Comparison of ENCODE assay signal across 1 cellular context in the genomic region with DNA sequence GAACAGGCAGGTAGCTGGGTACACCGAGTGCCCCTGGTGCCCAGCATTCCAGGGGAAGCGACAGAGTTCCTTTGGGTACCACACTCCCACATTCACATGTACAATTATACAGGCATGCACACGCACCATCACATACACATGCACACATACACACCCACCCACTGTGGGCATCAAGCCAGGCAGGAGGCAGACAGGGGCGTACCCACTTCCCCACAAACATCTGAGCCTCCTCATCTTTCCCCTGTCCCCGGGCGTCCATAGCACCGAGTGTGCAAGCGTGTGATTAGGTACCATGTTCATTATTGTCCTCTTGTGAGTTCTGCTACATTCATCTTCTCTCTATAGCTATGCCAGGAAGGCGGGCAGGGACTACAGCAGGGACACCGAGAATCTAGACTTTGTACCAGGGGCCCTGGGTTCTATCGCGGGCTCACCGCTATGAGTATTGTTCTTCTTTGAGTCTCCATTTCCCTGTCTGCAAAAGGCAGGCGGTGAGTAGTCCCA.
TF ChIP-seq lines count a peak whose summit lies in the region.

No MANE protein-coding gene starts in this region.

TF ChIP-seq in HepG2, 621 proteins besides CTCF, POLR2A, EP300 and RAD21 (continued from another document and continues in another):
- TF ChIP-seq, protein P1, sequence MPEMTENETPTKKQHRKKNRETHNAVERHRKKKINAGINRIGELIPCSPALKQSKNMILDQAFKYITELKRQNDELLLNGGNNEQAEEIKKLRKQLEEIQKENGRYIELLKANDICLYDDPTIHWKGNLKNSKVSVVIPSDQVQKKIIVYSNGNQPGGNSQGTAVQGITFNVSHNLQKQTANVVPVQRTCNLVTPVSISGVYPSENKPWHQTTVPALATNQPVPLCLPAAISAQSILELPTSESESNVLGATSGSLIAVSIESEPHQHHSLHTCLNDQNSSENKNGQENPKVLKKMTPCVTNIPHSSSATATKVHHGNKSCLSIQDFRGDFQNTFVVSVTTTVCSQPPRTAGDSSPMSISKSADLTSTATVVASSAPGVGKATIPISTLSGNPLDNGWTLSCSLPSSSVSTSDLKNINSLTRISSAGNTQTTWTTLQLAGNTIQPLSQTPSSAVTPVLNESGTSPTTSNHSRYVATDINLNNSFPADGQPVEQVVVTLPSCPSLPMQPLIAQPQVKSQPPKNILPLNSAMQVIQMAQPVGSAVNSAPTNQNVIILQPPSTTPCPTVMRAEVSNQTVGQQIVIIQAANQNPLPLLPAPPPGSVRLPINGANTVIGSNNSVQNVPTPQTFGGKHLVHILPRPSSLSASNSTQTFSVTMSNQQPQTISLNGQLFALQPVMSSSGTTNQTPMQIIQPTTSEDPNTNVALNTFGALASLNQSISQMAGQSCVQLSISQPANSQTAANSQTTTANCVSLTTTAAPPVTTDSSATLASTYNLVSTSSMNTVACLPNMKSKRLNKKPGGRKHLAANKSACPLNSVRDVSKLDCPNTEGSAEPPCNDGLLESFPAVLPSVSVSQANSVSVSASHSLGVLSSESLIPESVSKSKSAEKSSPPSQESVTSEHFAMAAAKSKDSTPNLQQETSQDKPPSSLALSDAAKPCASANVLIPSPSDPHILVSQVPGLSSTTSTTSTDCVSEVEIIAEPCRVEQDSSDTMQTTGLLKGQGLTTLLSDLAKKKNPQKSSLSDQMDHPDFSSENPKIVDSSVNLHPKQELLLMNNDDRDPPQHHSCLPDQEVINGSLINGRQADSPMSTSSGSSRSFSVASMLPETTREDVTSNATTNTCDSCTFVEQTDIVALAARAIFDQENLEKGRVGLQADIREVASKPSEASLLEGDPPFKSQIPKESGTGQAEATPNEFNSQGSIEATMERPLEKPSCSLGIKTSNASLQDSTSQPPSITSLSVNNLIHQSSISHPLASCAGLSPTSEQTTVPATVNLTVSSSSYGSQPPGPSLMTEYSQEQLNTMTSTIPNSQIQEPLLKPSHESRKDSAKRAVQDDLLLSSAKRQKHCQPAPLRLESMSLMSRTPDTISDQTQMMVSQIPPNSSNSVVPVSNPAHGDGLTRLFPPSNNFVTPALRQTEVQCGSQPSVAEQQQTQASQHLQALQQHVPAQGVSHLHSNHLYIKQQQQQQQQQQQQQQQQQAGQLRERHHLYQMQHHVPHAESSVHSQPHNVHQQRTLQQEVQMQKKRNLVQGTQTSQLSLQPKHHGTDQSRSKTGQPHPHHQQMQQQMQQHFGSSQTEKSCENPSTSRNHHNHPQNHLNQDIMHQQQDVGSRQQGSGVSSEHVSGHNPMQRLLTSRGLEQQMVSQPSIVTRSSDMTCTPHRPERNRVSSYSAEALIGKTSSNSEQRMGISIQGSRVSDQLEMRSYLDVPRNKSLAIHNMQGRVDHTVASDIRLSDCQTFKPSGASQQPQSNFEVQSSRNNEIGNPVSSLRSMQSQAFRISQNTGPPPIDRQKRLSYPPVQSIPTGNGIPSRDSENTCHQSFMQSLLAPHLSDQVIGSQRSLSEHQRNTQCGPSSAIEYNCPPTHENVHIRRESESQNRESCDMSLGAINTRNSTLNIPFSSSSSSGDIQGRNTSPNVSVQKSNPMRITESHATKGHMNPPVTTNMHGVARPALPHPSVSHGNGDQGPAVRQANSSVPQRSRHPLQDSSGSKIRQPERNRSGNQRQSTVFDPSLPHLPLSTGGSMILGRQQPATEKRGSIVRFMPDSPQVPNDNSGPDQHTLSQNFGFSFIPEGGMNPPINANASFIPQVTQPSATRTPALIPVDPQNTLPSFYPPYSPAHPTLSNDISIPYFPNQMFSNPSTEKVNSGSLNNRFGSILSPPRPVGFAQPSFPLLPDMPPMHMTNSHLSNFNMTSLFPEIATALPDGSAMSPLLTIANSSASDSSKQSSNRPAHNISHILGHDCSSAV (CRISPR knock-in tag; IDR thresholded peaks at IDR 0.05; ENCODE audit: borderline replicate concordance) = no peak
- TF ChIP-seq ZNF709 (CRISPR knock-in tag; IDR thresholded peaks at IDR 0.05) = no peak
- TF ChIP-seq ZNF496 (CRISPR knock-in tag; IDR thresholded peaks at IDR 0.05; ENCODE audit: insufficient replicate concordance) = no peak
- TF ChIP-seq, protein P2, sequence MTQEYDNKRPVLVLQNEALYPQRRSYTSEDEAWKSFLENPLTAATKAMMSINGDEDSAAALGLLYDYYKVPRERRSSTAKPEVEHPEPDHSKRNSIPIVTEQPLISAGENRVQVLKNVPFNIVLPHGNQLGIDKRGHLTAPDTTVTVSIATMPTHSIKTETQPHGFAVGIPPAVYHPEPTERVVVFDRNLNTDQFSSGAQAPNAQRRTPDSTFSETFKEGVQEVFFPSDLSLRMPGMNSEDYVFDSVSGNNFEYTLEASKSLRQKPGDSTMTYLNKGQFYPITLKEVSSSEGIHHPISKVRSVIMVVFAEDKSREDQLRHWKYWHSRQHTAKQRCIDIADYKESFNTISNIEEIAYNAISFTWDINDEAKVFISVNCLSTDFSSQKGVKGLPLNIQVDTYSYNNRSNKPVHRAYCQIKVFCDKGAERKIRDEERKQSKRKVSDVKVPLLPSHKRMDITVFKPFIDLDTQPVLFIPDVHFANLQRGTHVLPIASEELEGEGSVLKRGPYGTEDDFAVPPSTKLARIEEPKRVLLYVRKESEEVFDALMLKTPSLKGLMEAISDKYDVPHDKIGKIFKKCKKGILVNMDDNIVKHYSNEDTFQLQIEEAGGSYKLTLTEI (CRISPR knock-in tag; conservative IDR thresholded peaks at IDR 0.05) = no peak
- no peak for TF ChIP-seq NFIB (CRISPR knock-in tag; IDR thresholded peaks at IDR 0.05; ENCODE audit: borderline replicate concordance)
- TF ChIP-seq ESRRA (CRISPR knock-in tag; IDR thresholded peaks at IDR 0.05; ENCODE audit: low read depth) = no peak
- no peak for TF ChIP-seq ZNF451 (CRISPR knock-in tag; IDR thresholded peaks at IDR 0.05)
- no peak for TF ChIP-seq MBNL3 (CRISPR knock-in tag; conservative IDR thresholded peaks at IDR 0.05)
- no peak for TF ChIP-seq TOPORS (CRISPR knock-in tag; IDR thresholded peaks at IDR 0.05)
- TF ChIP-seq ZIK1 (CRISPR knock-in tag; IDR thresholded peaks at IDR 0.05; ENCODE audit: borderline replicate concordance, low read depth) = 0 out of 2 replicates have a peak, but pooled peaks have one; percentile 62
- TF ChIP-seq ZNF550 (CRISPR knock-in tag; IDR thresholded peaks at IDR 0.05; ENCODE audit: borderline replicate concordance) = no peak
- no peak for TF ChIP-seq HOXA5 (CRISPR knock-in tag; IDR thresholded peaks at IDR 0.05)
- TF ChIP-seq, protein P3, sequence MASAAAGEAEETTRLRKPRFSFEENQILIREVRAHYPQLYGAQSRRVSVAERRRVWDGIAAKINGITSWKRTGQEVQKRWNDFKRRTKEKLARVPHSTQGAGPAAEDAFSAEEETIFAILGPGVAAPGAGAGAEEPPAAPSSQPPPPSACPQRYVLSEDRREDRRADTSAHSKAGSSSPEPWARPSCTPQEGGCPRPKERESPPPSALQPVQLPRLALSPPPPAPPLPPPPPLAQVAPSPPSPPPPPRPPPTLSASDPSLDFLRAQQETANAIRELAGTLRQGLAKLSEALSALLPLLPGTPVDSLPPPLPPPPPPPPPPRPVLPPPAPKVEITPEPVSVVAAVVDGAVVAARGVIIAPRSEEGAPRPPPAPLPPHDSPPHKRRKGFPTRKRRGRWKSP (CRISPR knock-in tag; IDR thresholded peaks at IDR 0.05) = no peak
- TF ChIP-seq ZFP62 (CRISPR knock-in tag; IDR thresholded peaks at IDR 0.05) = no peak
- TF ChIP-seq, protein P4, sequence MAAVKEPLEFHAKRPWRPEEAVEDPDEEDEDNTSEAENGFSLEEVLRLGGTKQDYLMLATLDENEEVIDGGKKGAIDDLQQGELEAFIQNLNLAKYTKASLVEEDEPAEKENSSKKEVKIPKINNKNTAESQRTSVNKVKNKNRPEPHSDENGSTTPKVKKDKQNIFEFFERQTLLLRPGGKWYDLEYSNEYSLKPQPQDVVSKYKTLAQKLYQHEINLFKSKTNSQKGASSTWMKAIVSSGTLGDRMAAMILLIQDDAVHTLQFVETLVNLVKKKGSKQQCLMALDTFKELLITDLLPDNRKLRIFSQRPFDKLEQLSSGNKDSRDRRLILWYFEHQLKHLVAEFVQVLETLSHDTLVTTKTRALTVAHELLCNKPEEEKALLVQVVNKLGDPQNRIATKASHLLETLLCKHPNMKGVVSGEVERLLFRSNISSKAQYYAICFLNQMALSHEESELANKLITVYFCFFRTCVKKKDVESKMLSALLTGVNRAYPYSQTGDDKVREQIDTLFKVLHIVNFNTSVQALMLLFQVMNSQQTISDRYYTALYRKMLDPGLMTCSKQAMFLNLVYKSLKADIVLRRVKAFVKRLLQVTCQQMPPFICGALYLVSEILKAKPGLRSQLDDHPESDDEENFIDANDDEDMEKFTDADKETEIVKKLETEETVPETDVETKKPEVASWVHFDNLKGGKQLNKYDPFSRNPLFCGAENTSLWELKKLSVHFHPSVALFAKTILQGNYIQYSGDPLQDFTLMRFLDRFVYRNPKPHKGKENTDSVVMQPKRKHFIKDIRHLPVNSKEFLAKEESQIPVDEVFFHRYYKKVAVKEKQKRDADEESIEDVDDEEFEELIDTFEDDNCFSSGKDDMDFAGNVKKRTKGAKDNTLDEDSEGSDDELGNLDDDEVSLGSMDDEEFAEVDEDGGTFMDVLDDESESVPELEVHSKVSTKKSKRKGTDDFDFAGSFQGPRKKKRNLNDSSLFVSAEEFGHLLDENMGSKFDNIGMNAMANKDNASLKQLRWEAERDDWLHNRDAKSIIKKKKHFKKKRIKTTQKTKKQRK (IDR thresholded peaks at IDR 0.05; ENCODE audit: low read length) = no peak
- TF ChIP-seq, protein P5, sequence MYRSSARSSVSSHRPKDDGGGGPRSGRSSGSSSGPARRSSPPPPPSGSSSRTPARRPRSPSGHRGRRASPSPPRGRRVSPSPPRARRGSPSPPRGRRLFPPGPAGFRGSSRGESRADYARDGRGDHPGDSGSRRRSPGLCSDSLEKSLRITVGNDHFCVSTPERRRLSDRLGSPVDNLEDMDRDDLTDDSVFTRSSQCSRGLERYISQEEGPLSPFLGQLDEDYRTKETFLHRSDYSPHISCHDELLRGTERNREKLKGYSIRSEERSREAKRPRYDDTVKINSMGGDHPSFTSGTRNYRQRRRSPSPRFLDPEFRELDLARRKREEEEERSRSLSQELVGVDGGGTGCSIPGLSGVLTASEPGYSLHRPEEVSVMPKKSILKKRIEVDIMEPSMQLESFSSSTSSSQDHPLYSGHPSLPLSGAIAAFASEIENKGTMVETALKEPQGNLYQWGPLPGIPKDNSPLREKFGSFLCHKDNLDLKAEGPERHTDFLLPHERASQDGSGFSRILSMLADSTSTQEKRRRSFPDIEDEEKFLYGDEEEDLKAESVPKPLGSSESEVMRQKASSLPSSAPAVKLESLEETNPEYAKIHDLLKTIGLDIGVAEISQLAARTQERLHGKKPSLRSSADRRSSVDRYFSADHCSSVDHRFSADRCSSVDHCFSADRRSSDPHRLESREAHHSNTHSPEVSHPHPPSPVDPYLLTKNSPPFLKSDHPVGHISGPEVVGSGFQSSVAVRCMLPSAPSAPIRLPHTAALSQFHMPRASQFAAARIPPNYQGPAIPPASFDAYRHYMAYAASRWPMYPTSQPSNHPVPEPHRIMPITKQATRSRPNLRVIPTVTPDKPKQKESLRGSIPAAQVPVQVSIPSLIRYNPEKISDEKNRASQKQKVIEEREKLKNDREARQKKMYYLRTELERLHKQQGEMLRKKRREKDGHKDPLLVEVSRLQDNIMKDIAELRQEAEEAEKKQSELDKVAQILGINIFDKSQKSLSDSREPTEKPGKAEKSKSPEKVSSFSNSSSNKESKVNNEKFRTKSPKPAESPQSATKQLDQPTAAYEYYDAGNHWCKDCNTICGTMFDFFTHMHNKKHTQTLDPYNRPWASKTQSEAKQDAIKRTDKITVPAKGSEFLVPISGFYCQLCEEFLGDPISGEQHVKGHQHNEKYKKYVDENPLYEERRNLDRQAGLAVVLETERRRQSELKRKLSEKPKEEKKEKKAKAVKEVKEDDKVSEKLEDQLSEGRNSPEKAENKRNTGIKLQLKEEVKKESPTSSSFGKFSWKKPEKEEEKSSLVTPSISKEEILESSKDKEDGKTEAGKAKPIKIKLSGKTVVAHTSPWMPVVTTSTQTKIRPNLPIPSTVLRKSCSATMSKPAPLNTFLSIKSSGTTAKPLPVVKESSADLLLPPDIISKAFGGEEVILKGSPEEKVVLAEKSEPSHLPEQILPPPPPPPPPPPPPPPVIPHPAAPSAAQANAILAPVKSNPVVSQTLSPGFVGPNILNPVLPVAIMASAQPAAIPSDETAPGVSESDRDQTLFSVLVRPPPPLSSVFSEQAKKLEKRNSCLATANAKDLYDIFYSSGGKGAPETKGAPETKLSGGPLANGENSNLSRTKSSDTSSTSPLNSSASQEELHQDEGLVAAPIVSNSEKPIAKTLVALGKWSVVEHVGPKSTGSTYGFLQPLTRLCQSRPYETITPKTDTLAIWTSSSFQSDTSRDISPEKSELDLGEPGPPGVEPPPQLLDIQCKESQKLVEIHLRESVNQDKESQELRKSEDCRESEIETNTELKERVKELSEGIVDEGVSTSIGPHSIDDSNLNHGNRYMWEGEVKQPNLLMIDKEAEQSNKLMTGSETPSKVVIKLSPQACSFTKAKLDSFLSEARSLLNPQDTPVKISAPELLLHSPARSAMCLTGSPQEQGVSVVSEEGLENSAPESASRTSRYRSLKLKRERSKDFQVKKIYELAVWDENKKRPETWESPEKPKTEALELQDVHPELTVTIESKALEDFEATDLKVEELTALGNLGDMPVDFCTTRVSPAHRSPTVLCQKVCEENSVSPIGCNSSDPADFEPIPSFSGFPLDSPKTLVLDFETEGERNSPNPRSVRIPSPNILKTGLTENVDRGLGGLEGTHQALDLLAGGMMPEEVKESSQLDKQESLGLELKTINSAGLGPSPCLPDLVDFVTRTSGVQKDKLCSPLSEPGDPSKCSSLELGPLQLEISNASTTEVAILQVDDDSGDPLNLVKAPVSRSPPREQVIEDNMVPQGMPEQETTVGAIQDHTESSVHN (CRISPR knock-in tag; IDR thresholded peaks at IDR 0.05) = no peak
- TF ChIP-seq ELF1 (CRISPR knock-in tag; IDR thresholded peaks at IDR 0.05) = 0 out of 2 replicates have a peak, but pooled peaks have one; percentile 14
- TF ChIP-seq, protein P6, sequence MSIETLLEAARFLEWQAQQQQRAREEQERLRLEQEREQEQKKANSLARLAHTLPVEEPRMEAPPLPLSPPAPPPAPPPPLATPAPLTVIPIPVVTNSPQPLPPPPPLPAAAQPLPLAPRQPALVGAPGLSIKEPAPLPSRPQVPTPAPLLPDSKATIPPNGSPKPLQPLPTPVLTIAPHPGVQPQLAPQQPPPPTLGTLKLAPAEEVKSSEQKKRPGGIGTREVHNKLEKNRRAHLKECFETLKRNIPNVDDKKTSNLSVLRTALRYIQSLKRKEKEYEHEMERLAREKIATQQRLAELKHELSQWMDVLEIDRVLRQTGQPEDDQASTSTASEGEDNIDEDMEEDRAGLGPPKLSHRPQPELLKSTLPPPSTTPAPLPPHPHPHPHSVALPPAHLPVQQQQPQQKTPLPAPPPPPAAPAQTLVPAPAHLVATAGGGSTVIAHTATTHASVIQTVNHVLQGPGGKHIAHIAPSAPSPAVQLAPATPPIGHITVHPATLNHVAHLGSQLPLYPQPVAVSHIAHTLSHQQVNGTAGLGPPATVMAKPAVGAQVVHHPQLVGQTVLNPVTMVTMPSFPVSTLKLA (IDR thresholded peaks at IDR 0.05) = no peak
- peak; percentile 87 for TF ChIP-seq HNRNPL (IDR thresholded peaks at IDR 0.05; ENCODE audit: low read depth, low read length)
- TF ChIP-seq, protein P7, sequence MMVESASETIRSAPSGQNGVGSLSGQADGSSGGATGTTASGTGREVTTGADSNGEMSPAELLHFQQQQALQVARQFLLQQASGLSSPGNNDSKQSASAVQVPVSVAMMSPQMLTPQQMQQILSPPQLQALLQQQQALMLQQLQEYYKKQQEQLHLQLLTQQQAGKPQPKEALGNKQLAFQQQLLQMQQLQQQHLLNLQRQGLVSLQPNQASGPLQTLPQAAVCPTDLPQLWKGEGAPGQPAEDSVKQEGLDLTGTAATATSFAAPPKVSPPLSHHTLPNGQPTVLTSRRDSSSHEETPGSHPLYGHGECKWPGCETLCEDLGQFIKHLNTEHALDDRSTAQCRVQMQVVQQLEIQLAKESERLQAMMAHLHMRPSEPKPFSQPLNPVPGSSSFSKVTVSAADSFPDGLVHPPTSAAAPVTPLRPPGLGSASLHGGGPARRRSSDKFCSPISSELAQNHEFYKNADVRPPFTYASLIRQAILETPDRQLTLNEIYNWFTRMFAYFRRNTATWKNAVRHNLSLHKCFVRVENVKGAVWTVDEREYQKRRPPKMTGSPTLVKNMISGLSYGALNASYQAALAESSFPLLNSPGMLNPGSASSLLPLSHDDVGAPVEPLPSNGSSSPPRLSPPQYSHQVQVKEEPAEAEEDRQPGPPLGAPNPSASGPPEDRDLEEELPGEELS (CRISPR knock-in tag; IDR thresholded peaks at IDR 0.05) = no peak
- no peak for TF ChIP-seq ZFP90 (CRISPR knock-in tag; IDR thresholded peaks at IDR 0.05; ENCODE audit: borderline replicate concordance)
